In the genomic region with DNA sequence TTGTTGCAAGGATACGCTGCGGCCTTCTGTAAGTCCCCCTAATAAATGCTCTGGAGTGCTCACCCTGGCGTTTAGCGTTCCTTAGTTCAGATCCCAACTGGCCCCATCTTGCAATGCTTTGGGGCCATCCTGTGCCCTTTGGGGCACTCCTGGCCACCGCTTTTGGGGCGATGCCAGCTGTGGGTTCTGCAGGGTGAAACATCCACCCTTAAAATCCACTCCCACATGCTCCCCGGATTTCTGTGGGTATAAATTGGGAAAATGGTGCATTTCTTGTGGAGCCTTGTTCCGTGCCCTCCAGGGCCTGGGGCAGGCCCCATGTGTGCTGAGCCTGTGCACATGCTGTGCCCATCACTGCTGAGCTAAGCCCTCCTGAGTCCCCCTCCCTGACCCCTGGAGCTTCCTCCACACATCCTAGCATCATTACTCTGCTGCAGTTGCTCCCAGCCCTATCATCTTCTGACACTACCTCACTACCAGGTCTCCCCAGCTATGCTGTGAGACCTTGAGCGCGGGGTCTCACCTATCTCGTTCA, we compare ENCODE assay signal across 21 cellular contexts. TPM values are rescaled to one million over a fixed set of nuclear protein-coding genes. Genes with fewer than 3 reads are reported as not detected.
DNase-seq lines count a peak whose midpoint lies in the region; TF ChIP-seq lines count a peak whose summit lies in the region.
"Had no signal": no experiment of that assay in that cellular context is flagged by ENCODE, and none has a peak within 500 bp of the region (broad histone marks: within the 10 kb centered on the region; RNA-seq: fewer than 3 reads in every experiment).

No MANE protein-coding gene starts in this region.

- H3K4me3 ChIP-seq in HEK293 (ENCODE audit: low read depth, low read length) = no peak overlapping the region
- peak overlapping the region; percentile 75 to 96 for H3K4me3 ChIP-seq in neutrophil (ENCODE audit: low read depth in 1 of 2, low read length in 1 of 2)
- H3K4me3 ChIP-seq in ovary = no peak overlapping the region
- H3K4me3 ChIP-seq: HAP-1, K562 had no signal

- H3K27ac ChIP-seq in HEK293 (ENCODE audit: extremely low read depth, low read depth, low read length) = no peak overlapping the region
- peak overlapping the region; percentile 99 for H3K27ac ChIP-seq in neutrophil
- no peak overlapping the region for H3K27ac ChIP-seq in ovary

- CTCF ChIA-PET in HEK293 (lab: Yijun Ruan, JAX) = no interaction called here

- H3K27me3 Mint-ChIP-seq in dendritic cell treated with granulocyte-macrophage colony-stimulating factor and Interleukin-4, amounts not matched to agents 40 ng/mL and 50 ng/mL, for 4 days = no peaks in the 10 kb centered on the region
- H3K27me3 Mint-ChIP-seq: CD4-positive, alpha-beta T cell had no signal

- no peak overlapping the region for H3K4me3 Mint-ChIP-seq in dendritic cell treated with granulocyte-macrophage colony-stimulating factor and Interleukin-4, amounts not matched to agents 40 ng/mL and 50 ng/mL, for 4 days
- H3K4me3 Mint-ChIP-seq: CD4-positive, alpha-beta T cell had no signal

- no peak for TF ChIP-seq POLR2A in ovary (IDR thresholded peaks at IDR 0.05)

- POLR2A ChIA-PET in HEK293 (lab: Yijun Ruan, JAX) = no interaction called here

- peak overlapping the region; percentile 49 for H3K27ac Mint-ChIP-seq in dendritic cell treated with granulocyte-macrophage colony-stimulating factor and Interleukin-4, amounts not matched to agents 40 ng/mL and 50 ng/mL, for 4 days
- H3K27ac Mint-ChIP-seq: CD4-positive, alpha-beta T cell had no signal

- H3K27me3 ChIP-seq in neutrophil = no peaks in the 10 kb centered on the region
- H3K27me3 ChIP-seq in ovary = no peaks in the 10 kb centered on the region
- H3K27me3 ChIP-seq: BE2C had no signal

- WGBS in ovary, 3 donors = 87 to 92% (median 89%) methylated on average over 11 of the region's 11 CpGs

- peaks cover 51% of the 10 kb centered on the region for H3K4me1 Mint-ChIP-seq in dendritic cell treated with granulocyte-macrophage colony-stimulating factor and Interleukin-4, amounts not matched to agents 40 ng/mL and 50 ng/mL, for 4 days (ENCODE audit: low read depth)

- TF ChIP-seq EP300 in ovary (IDR thresholded peaks at IDR 0.05) = no peak

- H3K36me3 Mint-ChIP-seq in dendritic cell treated with granulocyte-macrophage colony-stimulating factor and Interleukin-4, amounts not matched to agents 40 ng/mL and 50 ng/mL, for 4 days (ENCODE audit: low read depth) = peaks cover 53% of the 10 kb centered on the region

- H3K36me3 ChIP-seq in HEK293 (ENCODE audit: control insufficient read depth in 2 of 2, insufficient read depth in 1 of 2, low read length in 2 of 2) = peaks cover 0 to 38% of the 10 kb centered on the region in 2 experiments; a peak in 2 of 3 replicates
- peaks cover 72% of the 10 kb centered on the region for H3K36me3 ChIP-seq in neutrophil
- no peaks in the 10 kb centered on the region for H3K36me3 ChIP-seq in ovary

- H3K9me3 ChIP-seq in HEK293 (ENCODE audit: control insufficient read depth, insufficient read depth, low read depth, low read length) (no peaks in the 10 kb centered on the region), neutrophil (no peaks in the 10 kb centered on the region), ovary (no peaks in the 10 kb centered on the region)
- H3K9me3 ChIP-seq: BE2C, Caco-2, HAP-1 had no signal

- H3K9me3 Mint-ChIP-seq in dendritic cell treated with granulocyte-macrophage colony-stimulating factor and Interleukin-4, amounts not matched to agents 40 ng/mL and 50 ng/mL, for 4 days = no peaks in the 10 kb centered on the region
- H3K9me3 Mint-ChIP-seq: CD4-positive, alpha-beta T cell had no signal

- no peak for TF ChIP-seq CTCF in HEK293 (tag by site-specific recombination; IDR thresholded peaks at IDR 0.05)
- TF ChIP-seq CTCF in neutrophil (IDR thresholded peaks at IDR 0.05) = no peak
- TF ChIP-seq CTCF in ovary (IDR thresholded peaks at IDR 0.05) = no peak

- DNase-seq in SK-N-DZ (ENCODE audit: low spot score) = no peak
- no peak for DNase-seq in NCI-H748 (lab: John Stamatoyannopoulos, UW; ENCODE audit: unreplicated experiment)
- DNase-seq in stimulated activated naive CD4-positive, alpha-beta T cell (lab: John Stamatoyannopoulos, UW) = no peak
- no peak for DNase-seq in ovary
- DNase-seq: ACHN; BE2C; C1 segment of cervical spinal cord; Caco-2; CD4-positive, alpha-beta T cell; DMS153; DMS79; GDM1; GOT3; IMR-90 had no signal

- H3K4me1 ChIP-seq in HEK293 (ENCODE audit: control insufficient read depth, insufficient read depth, low read length) (no peaks in the 10 kb centered on the region; the same call in 1 of the 2 replicates), neutrophil (ENCODE audit: control insufficient read depth in 1 of 2, insufficient read depth in 1 of 2, low read depth in 1 of 2, low read length in 1 of 2) (peaks cover 96 to 98% of the 10 kb centered on the region in 2 experiments), ovary (ENCODE audit: insufficient read depth) (no peaks in the 10 kb centered on the region)
- H3K4me1 ChIP-seq: BE2C, HAP-1 had no signal

- intact Hi-C loops in dendritic cell treated with granulocyte-macrophage colony-stimulating factor and Interleukin-4, amounts not matched to agents 40 ng/mL and 50 ng/mL, for 4 days (cut with micrococcal nuclease) = no loop called here
- intact Hi-C loops in ovary (cut with DNase I) = no loop called here

TF ChIP-seq in HEK293, 187 proteins besides CTCF, POLR2A, EP300 and RAD21:
- TF ChIP-seq ZNF843 (tag by site-specific recombination; IDR thresholded peaks at IDR 0.05) (no peak), SP7 (tag by site-specific recombination; IDR thresholded peaks at IDR 0.05) (no peak), ZNF266 (tag by site-specific recombination; IDR thresholded peaks at IDR 0.05; ENCODE audit: low read depth) (no peak), ZIC2 (tag by site-specific recombination; IDR thresholded peaks at IDR 0.05) (peak; percentile 58)

RNA-seq across cellular contexts. Expression of a gene that starts 6.0 kb away (rescaled TPM):
- 7.4 and 16.8 TPM in 2 replicates for polyA plus RNA-seq in SK-N-DZ (2014; cell fraction: cytosol; rRNA removed)
- polyA plus RNA-seq in SK-N-DZ (2014; cell fraction: nucleus; rRNA removed) = 4.1 and 9.1 TPM in 2 replicates
- 10 to 100 TPM; 12.2 to 27.5 (median 21.9) TPM for total RNA-seq in ovary
- polyA plus RNA-seq in ovary = 10 to 100 TPM in 1 of 2 donors, 1 to 10 TPM in 1; 6.7 to 31.1 TPM

RNA-seq across cellular contexts. Expression of a gene that starts 17.5 kb away (rescaled TPM):
- not detected in 2 replicates for polyA plus RNA-seq in SK-N-DZ (2014; cell fraction: cytosol; rRNA removed)
- not detected in 2 replicates for polyA plus RNA-seq in SK-N-DZ (2014; cell fraction: nucleus; rRNA removed)
- not detected for total RNA-seq in ovary
- polyA plus RNA-seq in ovary = not detected
- total RNA-seq: Caco-2; CD4-positive, alpha-beta T cell; Daoy; HT1080; IMR-90 had no signal
- polyA plus RNA-seq: IMR-90 had no signal

RNA-seq across cellular contexts. Expression of a gene that starts 18.8 kb away (rescaled TPM):
- not detected in 2 replicates for polyA plus RNA-seq in SK-N-DZ (2014; cell fraction: cytosol; rRNA removed)
- not detected in 2 replicates for polyA plus RNA-seq in SK-N-DZ (2014; cell fraction: nucleus; rRNA removed)
- total RNA-seq in ovary = 1 to 10 TPM in 1 of 7 donors, under 1 TPM in 1, not detected in 5; 0.69 to 1.8 TPM
- polyA plus RNA-seq in ovary = not detected
- total RNA-seq: Caco-2; CD4-positive, alpha-beta T cell; Daoy; HT1080; IMR-90; K562 had no signal
- polyA plus RNA-seq: IMR-90, K562 had no signal

RNA-seq across cellular contexts. Expression of a gene that starts 22.3 kb away (rescaled TPM):
- 159 and 196 TPM in 2 replicates for polyA plus RNA-seq in SK-N-DZ (2014; cell fraction: cytosol; rRNA removed)
- 94.8 and 169 TPM in 2 replicates for polyA plus RNA-seq in SK-N-DZ (2014; cell fraction: nucleus; rRNA removed)
- 100 to 1,000 TPM in 3 of 7 donors, 10 to 100 TPM in 4; 81.5 to 133 (median 95.4) TPM for total RNA-seq in ovary
- polyA plus RNA-seq in ovary = 100 to 1,000 TPM; 152 to 176 TPM

RNA-seq across cellular contexts. Expression of a gene that starts 27.6 kb away (rescaled TPM):
- polyA plus RNA-seq in SK-N-DZ (2014; cell fraction: cytosol; rRNA removed) = 3,207 and 4,472 TPM in 2 replicates
- 3,109 and 3,119 TPM in 2 replicates for polyA plus RNA-seq in SK-N-DZ (2014; cell fraction: nucleus; rRNA removed)
- total RNA-seq in ovary = 1,000 to 10,000 TPM; 2,694 to 4,021 (median 3,788) TPM
- polyA plus RNA-seq in ovary = 1,000 to 10,000 TPM; 1,606 to 4,743 TPM

Comparison
In these comparisons a context has a peak if more than half of its experiments do, and no peak if none do; other contexts are left out.
1. H3K4me3 ChIP-seq: peak in neutrophil (2 of 2); none in HEK293 (single experiment) and ovary (single experiment).